Comparison of ENCODE assay signal across 37 cellular contexts in genomic region chr6:102677225-102677624, GRCh38.
"Had no signal": no experiment of that assay in that cellular context is flagged by ENCODE, and none has a peak within 500 bp of the region (broad histone marks: within the 10 kb centered on the region; RNA-seq: fewer than 3 reads in every experiment).

No MANE protein-coding gene starts in this region.

- H3K27me3 ChIP-seq: adrenal gland, ascending aorta, body of pancreas, brain microvascular endothelial cell, breast epithelium, cardiac muscle cell had no signal

- H3K27ac ChIP-seq: adrenal gland, ascending aorta, body of pancreas, brain microvascular endothelial cell, breast epithelium, cardiac muscle cell had no signal

- H3K4me3 Mint-ChIP-seq: activated naive CD4-positive, alpha-beta T cell treated with anti-CD3 and anti-CD28 coated beads for 36 hours; activated naive CD4-positive, alpha-beta T cell treated with anti-CD3 and anti-CD28 coated beads, Interleukin-2, amount 10 ng/mL, durations not matched to agents 7 days and 5 days; activated naive CD4-positive, alpha-beta T cell treated with anti-CD3 and anti-CD28 coated beads, Interleukin-2, amount 50 U/mL, for 24 hours; activated naive CD8-positive, alpha-beta T cell; activated naive CD8-positive, alpha-beta T cell treated with anti-CD3 and anti-CD28 coated beads for 36 hours; activated naive CD8-positive, alpha-beta T cell treated with anti-CD3 and anti-CD28 coated beads, Interleukin-2, amount 10 ng/mL, durations not matched to agents 7 days and 5 days; activated naive CD8-positive, alpha-beta T cell treated with anti-CD3 and anti-CD28 coated beads, Interleukin-2, amount 50 U/mL, for 24 hours; activated T-cell treated with anti-CD3 and anti-CD28 coated beads, Interleukin-2, amount 50 U/mL, for 4 hours; activated T-cell treated with anti-CD3 and anti-CD28 coated beads, Interleukin-2, amount 50 U/mL, for 72 hours; activated T-helper 1 cell treated with anti-CD3 and anti-CD28 coated beads, Interleukin-12 subunit alpha, Interleukin-12 subunit beta, Interleukin-2, Interleukin-4 antibody, amounts not matched to agents 30 ng/mL and 10 ng/mL and 1 ng/mL, durations not matched to agents 14 hours and 24 hours and 36 hours; activated T-helper 17 cell treated with anti-CD3 and anti-CD28 coated beads, Interleukin-2, amount 50 U/mL, for 72 hours; brain; central memory CD8-positive, alpha-beta T cell had no signal

- H3K4me1 Mint-ChIP-seq: activated naive CD4-positive, alpha-beta T cell treated with anti-CD3 and anti-CD28 coated beads, Interleukin-2, amount 10 ng/mL, durations not matched to agents 7 days and 5 days; activated naive CD4-positive, alpha-beta T cell treated with anti-CD3 and anti-CD28 coated beads, Interleukin-2, amount 50 U/mL, for 24 hours; activated naive CD8-positive, alpha-beta T cell treated with anti-CD3 and anti-CD28 coated beads for 36 hours; activated naive CD8-positive, alpha-beta T cell treated with anti-CD3 and anti-CD28 coated beads, Interleukin-2, amount 10 ng/mL, durations not matched to agents 7 days and 5 days; activated naive CD8-positive, alpha-beta T cell treated with anti-CD3 and anti-CD28 coated beads, Interleukin-2, amount 50 U/mL, for 24 hours; activated T-helper 17 cell treated with anti-CD3 and anti-CD28 coated beads, Interleukin-2, amount 50 U/mL, for 72 hours; central memory CD8-positive, alpha-beta T cell had no signal

- H3K4me1 ChIP-seq: adrenal gland, ascending aorta, body of pancreas, breast epithelium had no signal

- ATAC-seq: activated naive CD4-positive, alpha-beta T cell treated with anti-CD3 and anti-CD28 coated beads, Interleukin-2, amount 50 U/mL, for 72 hours; activated naive CD8-positive, alpha-beta T cell treated with anti-CD3 and anti-CD28 coated beads, Interleukin-2, amount 50 U/mL, for 24 hours; activated T-cell treated with anti-CD3 and anti-CD28 coated beads, Interleukin-2, amount 50 U/mL, for 4 hours; activated T-cell treated with anti-CD3 and anti-CD28 coated beads, Interleukin-2, amount 50 U/mL, for 72 hours; activated T-helper 17 cell treated with anti-CD3 and anti-CD28 coated beads, Interleukin-2, amount 50 U/mL, for 72 hours; body of pancreas had no signal

- H3K27ac Mint-ChIP-seq: activated naive CD4-positive, alpha-beta T cell treated with anti-CD3 and anti-CD28 coated beads for 36 hours; activated naive CD4-positive, alpha-beta T cell treated with anti-CD3 and anti-CD28 coated beads, Interleukin-2, amount 10 ng/mL, durations not matched to agents 7 days and 5 days; activated naive CD4-positive, alpha-beta T cell treated with anti-CD3 and anti-CD28 coated beads, Interleukin-2, amount 50 U/mL, for 24 hours; activated naive CD4-positive, alpha-beta T cell treated with anti-CD3 and anti-CD28 coated beads, Interleukin-2, amount 50 U/mL, for 72 hours; activated naive CD8-positive, alpha-beta T cell; activated naive CD8-positive, alpha-beta T cell treated with anti-CD3 and anti-CD28 coated beads for 36 hours; activated naive CD8-positive, alpha-beta T cell treated with anti-CD3 and anti-CD28 coated beads, Interleukin-2, amount 10 ng/mL, durations not matched to agents 7 days and 5 days; activated naive CD8-positive, alpha-beta T cell treated with anti-CD3 and anti-CD28 coated beads, Interleukin-2, amount 50 U/mL, for 24 hours; activated T-cell treated with anti-CD3 and anti-CD28 coated beads, Interleukin-2, amount 50 U/mL, for 72 hours; activated T-helper 1 cell treated with anti-CD3 and anti-CD28 coated beads, Interleukin-12 subunit alpha, Interleukin-12 subunit beta, Interleukin-2, Interleukin-4 antibody, amounts not matched to agents 30 ng/mL and 10 ng/mL and 1 ng/mL, durations not matched to agents 14 hours and 24 hours and 36 hours; activated T-helper 17 cell treated with anti-CD3 and anti-CD28 coated beads, Interleukin-2, amount 50 U/mL, for 72 hours; activated T-helper 2 cell treated with anti-CD3 and anti-CD28 coated beads, Interferon-gamma antibody, Interleukin-2, Interleukin-4, amounts not matched to agents 10 μg/mL and 5 μg/mL and 100 μg/mL, durations not matched to agents 14 hours and 24 hours and 36 hours; brain had no signal

- H3K9me3 ChIP-seq: adrenal gland, ascending aorta, body of pancreas, breast epithelium had no signal

- H3K27me3 Mint-ChIP-seq: activated naive CD4-positive, alpha-beta T cell treated with anti-CD3 and anti-CD28 coated beads, Interleukin-2, amount 10 ng/mL, durations not matched to agents 7 days and 5 days; activated naive CD4-positive, alpha-beta T cell treated with anti-CD3 and anti-CD28 coated beads, Interleukin-2, amount 50 U/mL, for 24 hours; activated naive CD8-positive, alpha-beta T cell; activated naive CD8-positive, alpha-beta T cell treated with anti-CD3 and anti-CD28 coated beads for 36 hours; activated naive CD8-positive, alpha-beta T cell treated with anti-CD3 and anti-CD28 coated beads, Interleukin-2, amount 10 ng/mL, durations not matched to agents 7 days and 5 days; activated naive CD8-positive, alpha-beta T cell treated with anti-CD3 and anti-CD28 coated beads, Interleukin-2, amount 50 U/mL, for 24 hours; activated T-helper 17 cell treated with anti-CD3 and anti-CD28 coated beads, Interleukin-2, amount 50 U/mL, for 72 hours; central memory CD8-positive, alpha-beta T cell had no signal

- H3K4me3 ChIP-seq: adrenal gland, ascending aorta, body of pancreas, breast epithelium, cardiac muscle cell had no signal

- H3K36me3 Mint-ChIP-seq: activated naive CD4-positive, alpha-beta T cell treated with anti-CD3 and anti-CD28 coated beads, Interleukin-2, amount 10 ng/mL, durations not matched to agents 7 days and 5 days; activated naive CD4-positive, alpha-beta T cell treated with anti-CD3 and anti-CD28 coated beads, Interleukin-2, amount 50 U/mL, for 24 hours; activated naive CD4-positive, alpha-beta T cell treated with anti-CD3 and anti-CD28 coated beads, Interleukin-2, amount 50 U/mL, for 72 hours; activated naive CD8-positive, alpha-beta T cell; activated naive CD8-positive, alpha-beta T cell treated with anti-CD3 and anti-CD28 coated beads for 36 hours; activated naive CD8-positive, alpha-beta T cell treated with anti-CD3 and anti-CD28 coated beads, Interleukin-2, amount 10 ng/mL, durations not matched to agents 7 days and 5 days; brain had no signal

- H3K36me3 ChIP-seq: adrenal gland, ascending aorta, brain microvascular endothelial cell, cardiac muscle cell had no signal

- H3K9me3 Mint-ChIP-seq: activated naive CD8-positive, alpha-beta T cell treated with anti-CD3 and anti-CD28 coated beads, Interleukin-2, amount 10 ng/mL, durations not matched to agents 7 days and 5 days; activated T-helper 1 cell treated with anti-CD3 and anti-CD28 coated beads, Interleukin-12 subunit alpha, Interleukin-12 subunit beta, Interleukin-2, Interleukin-4 antibody, amounts not matched to agents 30 ng/mL and 10 ng/mL and 1 ng/mL, durations not matched to agents 14 hours and 24 hours and 36 hours; activated T-helper 2 cell treated with anti-CD3 and anti-CD28 coated beads, Interferon-gamma antibody, Interleukin-2, Interleukin-4, amounts not matched to agents 10 μg/mL and 5 μg/mL and 100 μg/mL, durations not matched to agents 14 hours and 24 hours and 36 hours; brain had no signal

- DNase-seq: activated effector memory CD4-positive, alpha-beta T cell treated with anti-CD3 and anti-CD28 coated beads, Interleukin-2, amount 50 U/mL, for 16 hours; activated effector memory CD4-positive, alpha-beta T cell treated with Interleukin-2 at 50 U/mL for 16 hours; activated gamma-delta T cell; activated gamma-delta T cell treated with Interleukin-2 at 50 U/mL for 16 hours; activated naive CD4-positive, alpha-beta T cell; activated naive CD4-positive, alpha-beta T cell treated with anti-CD3 and anti-CD28 coated beads for 36 hours; activated naive CD4-positive, alpha-beta T cell treated with anti-CD3 and anti-CD28 coated beads, Interleukin-2, amount 10 ng/mL, durations not matched to agents 7 days and 5 days; activated naive CD4-positive, alpha-beta T cell treated with anti-CD3 and anti-CD28 coated beads, Interleukin-2, amount 50 U/mL, for 16 hours; activated naive CD4-positive, alpha-beta T cell treated with Interleukin-2 at 50 U/mL for 16 hours; activated naive CD8-positive, alpha-beta T cell treated with anti-CD3 and anti-CD28 coated beads for 36 hours; activated naive CD8-positive, alpha-beta T cell treated with anti-CD3 and anti-CD28 coated beads, Interleukin-2, amount 10 ng/mL, durations not matched to agents 7 days and 5 days; activated naive CD8-positive, alpha-beta T cell treated with anti-CD3 and anti-CD28 coated beads, Interleukin-2, amount 50 U/mL, for 24 hours; activated T-cell treated with anti-CD3 and anti-CD28 coated beads, Interleukin-2, amount 50 U/mL, for 1 hour; activated T-cell treated with anti-CD3 and anti-CD28 coated beads, Interleukin-2, amount 50 U/mL, for 4 hours; activated T-cell treated with anti-CD3 and anti-CD28 coated beads, Interleukin-2, amount 50 U/mL, for 48 hours; activated T-cell treated with anti-CD3 and anti-CD28 coated beads, Interleukin-2, amount 50 U/mL, for 72 hours; adrenal gland; amniotic stem cell; amygdala; anterior cingulate cortex; aorta; body of pancreas; brain microvascular endothelial cell; caudate nucleus; central memory CD4-positive, alpha-beta T cell; cerebellar nuclear complex had no signal
